Comparison of ENCODE assay signal across 34 cellular contexts in genomic region chr20:17785007-17785406, GRCh38.
"Had no signal": no experiment of that assay in that cellular context is flagged by ENCODE, and none has a peak within 500 bp of the region (broad histone marks: within the 10 kb centered on the region; RNA-seq: fewer than 3 reads in every experiment).

No MANE protein-coding gene starts in this region.

- ATAC-seq: activated CD8-positive, alpha-beta T cell treated with anti-CD3 and anti-CD28 coated beads for 36 hours; activated naive CD4-positive, alpha-beta T cell treated with anti-CD3 and anti-CD28 coated beads, Interleukin-2, amount 50 U/mL, for 72 hours had no signal

- H3K4me3 Mint-ChIP-seq: activated B cell treated with CpG ODN at 0.5 μM for 24 hours; activated CD4-positive, alpha-beta memory T cell treated with anti-CD3 and anti-CD28 coated beads for 36 hours; activated CD4-positive, alpha-beta T cell treated with anti-CD3 and anti-CD28 coated beads, Interleukin-2, amount 10 ng/mL, durations not matched to agents 24 days and 14 days; activated CD8-positive, alpha-beta T cell treated with anti-CD3 and anti-CD28 coated beads for 36 hours; activated naive CD4-positive, alpha-beta T cell treated with anti-CD3 and anti-CD28 coated beads, Interleukin-2, amount 10 ng/mL, durations not matched to agents 7 days and 5 days; activated naive CD8-positive, alpha-beta T cell treated with anti-CD3 and anti-CD28 coated beads for 36 hours; activated T-cell treated with anti-CD3 and anti-CD28 coated beads, Interleukin-2, amount 50 U/mL, for 24 hours; brain; central memory CD8-positive, alpha-beta T cell; T-helper 1 cell treated with Interleukin-12 subunit alpha and Interleukin-12 subunit beta and Interleukin-4 antibody, amounts not matched to agents 30 μg/mL and 1 μg/mL, for 36 hours; T-helper 2 cell treated with Interferon-gamma antibody and Interleukin-4, amounts not matched to agents 5 μg/mL and 100 μg/mL, for 36 hours had no signal

- H3K4me1 Mint-ChIP-seq: activated CD4-positive, alpha-beta T cell treated with anti-CD3 and anti-CD28 coated beads, Interleukin-2, amount 10 ng/mL, durations not matched to agents 24 days and 14 days; activated naive CD4-positive, alpha-beta T cell treated with anti-CD3 and anti-CD28 coated beads, Interleukin-2, amount 10 ng/mL, durations not matched to agents 7 days and 5 days; activated naive CD8-positive, alpha-beta T cell treated with anti-CD3 and anti-CD28 coated beads for 36 hours had no signal

- H3K27me3 ChIP-seq: adrenal gland, cardiac muscle cell had no signal

- H3K9me3 ChIP-seq: adrenal gland had no signal

- H3K36me3 ChIP-seq: adrenal gland, cardiac muscle cell had no signal

- FAIRE-seq: astrocyte, bronchial epithelial cell, TTC549 had no signal

- H3K4me3 ChIP-seq: adrenal gland, cardiac muscle cell had no signal

- H3K36me3 Mint-ChIP-seq: activated CD4-positive, alpha-beta memory T cell treated with anti-CD3 and anti-CD28 coated beads for 36 hours; activated naive CD4-positive, alpha-beta T cell treated with anti-CD3 and anti-CD28 coated beads, Interleukin-2, amount 10 ng/mL, durations not matched to agents 7 days and 5 days; activated naive CD4-positive, alpha-beta T cell treated with anti-CD3 and anti-CD28 coated beads, Interleukin-2, amount 50 U/mL, for 72 hours; activated naive CD8-positive, alpha-beta T cell treated with anti-CD3 and anti-CD28 coated beads for 36 hours; brain had no signal

- H3K27ac Mint-ChIP-seq: activated B cell treated with CpG ODN at 0.5 μM for 24 hours; activated CD4-positive, alpha-beta memory T cell treated with anti-CD3 and anti-CD28 coated beads for 36 hours; activated CD4-positive, alpha-beta T cell treated with anti-CD3 and anti-CD28 coated beads, Interleukin-2, amount 10 ng/mL, durations not matched to agents 24 days and 14 days; activated CD8-positive, alpha-beta T cell treated with anti-CD3 and anti-CD28 coated beads for 36 hours; activated naive CD4-positive, alpha-beta T cell treated with anti-CD3 and anti-CD28 coated beads, Interleukin-2, amount 10 ng/mL, durations not matched to agents 7 days and 5 days; activated naive CD4-positive, alpha-beta T cell treated with anti-CD3 and anti-CD28 coated beads, Interleukin-2, amount 50 U/mL, for 72 hours; activated naive CD8-positive, alpha-beta T cell treated with anti-CD3 and anti-CD28 coated beads for 36 hours; activated T-cell treated with anti-CD3 and anti-CD28 coated beads, Interleukin-2, amount 50 U/mL, for 24 hours; activated T-helper 2 cell treated with anti-CD3 and anti-CD28 coated beads, Interferon-gamma antibody, Interleukin-2, Interleukin-4, amounts not matched to agents 10 μg/mL and 5 μg/mL and 100 μg/mL, durations not matched to agents 14 hours and 24 hours and 36 hours; T-helper 1 cell treated with Interleukin-12 subunit alpha and Interleukin-12 subunit beta and Interleukin-4 antibody, amounts not matched to agents 30 μg/mL and 1 μg/mL, for 36 hours; T-helper 2 cell treated with Interferon-gamma antibody and Interleukin-4, amounts not matched to agents 5 μg/mL and 100 μg/mL, for 36 hours had no signal

- H3K27me3 Mint-ChIP-seq: activated B cell treated with CpG ODN at 0.5 μM for 24 hours; activated CD8-positive, alpha-beta T cell treated with anti-CD3 and anti-CD28 coated beads for 36 hours; activated naive CD8-positive, alpha-beta T cell treated with anti-CD3 and anti-CD28 coated beads for 36 hours; activated T-cell treated with anti-CD3 and anti-CD28 coated beads, Interleukin-2, amount 50 U/mL, for 24 hours had no signal

- H3K9me3 Mint-ChIP-seq: activated B cell treated with CpG ODN at 0.5 μM for 24 hours; activated CD4-positive, alpha-beta T cell treated with anti-CD3 and anti-CD28 coated beads, Interleukin-2, amount 10 ng/mL, durations not matched to agents 24 days and 14 days; activated CD8-positive, alpha-beta T cell treated with anti-CD3 and anti-CD28 coated beads for 36 hours; activated naive CD4-positive, alpha-beta T cell treated with anti-CD3 and anti-CD28 coated beads, Interleukin-2, amount 10 ng/mL, durations not matched to agents 7 days and 5 days; activated naive CD4-positive, alpha-beta T cell treated with anti-CD3 and anti-CD28 coated beads, Interleukin-2, amount 50 U/mL, for 72 hours; activated naive CD8-positive, alpha-beta T cell treated with anti-CD3 and anti-CD28 coated beads for 36 hours; activated T-cell treated with anti-CD3 and anti-CD28 coated beads, Interleukin-2, amount 50 U/mL, for 24 hours; activated T-helper 2 cell treated with anti-CD3 and anti-CD28 coated beads, Interferon-gamma antibody, Interleukin-2, Interleukin-4, amounts not matched to agents 10 μg/mL and 5 μg/mL and 100 μg/mL, durations not matched to agents 14 hours and 24 hours and 36 hours; central memory CD8-positive, alpha-beta T cell; T-helper 1 cell treated with Interleukin-12 subunit alpha and Interleukin-12 subunit beta and Interleukin-4 antibody, amounts not matched to agents 30 μg/mL and 1 μg/mL, for 36 hours; T-helper 2 cell treated with Interferon-gamma antibody and Interleukin-4, amounts not matched to agents 5 μg/mL and 100 μg/mL, for 36 hours had no signal

- H3K27ac ChIP-seq: adrenal gland, cardiac muscle cell, VCaP had no signal

- DNase-seq: activated B cell treated with CpG ODN at 0.5 μM for 24 hours; activated CD4-positive, alpha-beta memory T cell treated with anti-CD3 and anti-CD28 coated beads for 36 hours; activated CD4-positive, alpha-beta T cell treated with anti-CD3 and anti-CD28 coated beads for 4 hours; activated CD4-positive, alpha-beta T cell treated with anti-CD3 and anti-CD28 coated beads, Interleukin-2, amount 10 ng/mL, durations not matched to agents 24 days and 14 days; activated CD4-positive, alpha-beta T cell treated with anti-CD3 and anti-CD28 coated beads, Interleukin-2, amount 50 U/mL, for 1 hour; activated CD4-positive, alpha-beta T cell treated with anti-CD3 and anti-CD28 coated beads, Interleukin-2, amount 50 U/mL, for 4 hours; activated CD4-positive, CD25-positive, alpha-beta regulatory T cell treated with anti-CD3 and anti-CD28 coated beads, Interleukin-2, amount 50 U/mL, for 72 hours; activated CD8-positive, alpha-beta memory T cell treated with anti-CD3 and anti-CD28 coated beads, Interleukin-2, amount 50 U/mL, for 4 hours; activated CD8-positive, alpha-beta T cell treated with anti-CD3 and anti-CD28 coated beads for 36 hours; activated effector memory CD4-positive, alpha-beta T cell treated with Interleukin-2 at 50 U/mL for 16 hours; activated gamma-delta T cell; activated naive CD4-positive, alpha-beta T cell treated with anti-CD3 and anti-CD28 coated beads, Interleukin-2, amount 10 ng/mL, durations not matched to agents 7 days and 5 days; activated naive CD4-positive, alpha-beta T cell treated with Interleukin-2 at 50 U/mL for 16 hours; activated naive CD8-positive, alpha-beta T cell treated with anti-CD3 and anti-CD28 coated beads for 36 hours; activated T-cell treated with anti-CD3 and anti-CD28 coated beads, Interleukin-2, amount 50 U/mL, for 24 hours; activated T-cell treated with anti-CD3 and anti-CD28 coated beads, Interleukin-2, amount 50 U/mL, for 48 hours; adrenal gland; amniotic stem cell; aorta; caudate nucleus; cerebellar nuclear complex; T-helper 1 cell; T-helper 9 cell had no signal

- H3K4me1 ChIP-seq: adrenal gland had no signal
